4 cellular contexts compared by ENCODE assay signal in the genomic region with DNA sequence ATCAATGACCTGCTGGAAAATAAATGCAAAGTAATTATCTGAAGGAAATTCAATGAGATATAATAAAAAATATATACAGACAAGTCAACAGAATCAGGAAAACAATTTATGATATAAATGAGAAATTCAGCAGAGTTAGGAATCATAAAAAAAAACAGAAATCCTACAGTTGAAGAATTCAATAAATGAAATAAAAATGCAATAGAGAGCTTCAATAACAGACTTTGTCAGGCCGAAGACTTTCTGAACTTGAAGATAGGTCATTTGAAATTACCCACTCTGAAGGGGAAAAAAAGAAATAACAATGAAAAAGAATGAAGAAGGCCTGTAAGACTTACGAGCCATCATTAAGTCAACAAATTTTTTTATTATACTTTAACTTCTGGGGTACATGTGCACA.
TF ChIP-seq lines count a peak whose summit lies in the region.

No MANE protein-coding gene starts in this region.

TF ChIP-seq in HepG2, 621 proteins besides CTCF, POLR2A, EP300 and RAD21:
- TF ChIP-seq SMAD9 (CRISPR knock-in tag; IDR thresholded peaks at IDR 0.05): no peak
- no peak for TF ChIP-seq MTF1 (CRISPR knock-in tag; IDR thresholded peaks at IDR 0.05)
- TF ChIP-seq ZNF563 (CRISPR knock-in tag; IDR thresholded peaks at IDR 0.05): no peak
- TF ChIP-seq PHF5A (CRISPR knock-in tag; IDR thresholded peaks at IDR 0.05; ENCODE audit: low read depth, unreplicated experiment): no peak
- TF ChIP-seq ZNF160 (CRISPR knock-in tag; IDR thresholded peaks at IDR 0.05): peak; percentile 83; the same call in 1 of the 2 replicates

TF ChIP-seq in HEK293, 187 proteins besides CTCF, POLR2A, EP300 and RAD21:
- no peak for TF ChIP-seq ZNF174 (tag by site-specific recombination; IDR thresholded peaks at IDR 0.05)
- TF ChIP-seq ZNF792 (tag by site-specific recombination; IDR thresholded peaks at IDR 0.05): no peak
- no peak for TF ChIP-seq HOXC10 (CRISPR knock-in tag; IDR thresholded peaks at IDR 0.05)
- TF ChIP-seq ZNF626 (tag by site-specific recombination; IDR thresholded peaks at IDR 0.05): no peak
- TF ChIP-seq SETDB1 (IDR thresholded peaks at IDR 0.05; ENCODE audit: insufficient read length, low read length): peak; percentile 46
- TF ChIP-seq, protein P1, sequence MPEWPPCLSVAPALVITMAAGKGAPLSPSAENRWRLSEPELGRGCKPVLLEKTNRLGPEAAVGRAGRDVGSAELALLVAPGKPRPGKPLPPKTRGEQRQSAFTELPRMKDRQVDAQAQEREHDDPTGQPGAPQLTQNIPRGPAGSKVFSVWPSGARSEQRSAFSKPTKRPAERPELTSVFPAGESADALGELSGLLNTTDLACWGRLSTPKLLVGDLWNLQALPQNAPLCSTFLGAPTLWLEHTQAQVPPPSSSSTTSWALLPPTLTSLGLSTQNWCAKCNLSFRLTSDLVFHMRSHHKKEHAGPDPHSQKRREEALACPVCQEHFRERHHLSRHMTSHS (tag by site-specific recombination; IDR thresholded peaks at IDR 0.05): no peak
- TF ChIP-seq ZNF513 (tag by site-specific recombination; IDR thresholded peaks at IDR 0.05): no peak

TF ChIP-seq in GM12878, 131 proteins besides CTCF, POLR2A, EP300 and RAD21:
- TF ChIP-seq SP1 (IDR thresholded peaks at IDR 0.05; ENCODE audit: low read depth, low read length) (no peak), CBX5 (IDR thresholded peaks at IDR 0.05; ENCODE audit: low read depth) (0 out of 2 replicates have a peak, but pooled peaks have one; percentile 39), ATF7 (IDR thresholded peaks at IDR 0.05; ENCODE audit: low read depth) (no peak)
- TF ChIP-seq, protein P2, sequence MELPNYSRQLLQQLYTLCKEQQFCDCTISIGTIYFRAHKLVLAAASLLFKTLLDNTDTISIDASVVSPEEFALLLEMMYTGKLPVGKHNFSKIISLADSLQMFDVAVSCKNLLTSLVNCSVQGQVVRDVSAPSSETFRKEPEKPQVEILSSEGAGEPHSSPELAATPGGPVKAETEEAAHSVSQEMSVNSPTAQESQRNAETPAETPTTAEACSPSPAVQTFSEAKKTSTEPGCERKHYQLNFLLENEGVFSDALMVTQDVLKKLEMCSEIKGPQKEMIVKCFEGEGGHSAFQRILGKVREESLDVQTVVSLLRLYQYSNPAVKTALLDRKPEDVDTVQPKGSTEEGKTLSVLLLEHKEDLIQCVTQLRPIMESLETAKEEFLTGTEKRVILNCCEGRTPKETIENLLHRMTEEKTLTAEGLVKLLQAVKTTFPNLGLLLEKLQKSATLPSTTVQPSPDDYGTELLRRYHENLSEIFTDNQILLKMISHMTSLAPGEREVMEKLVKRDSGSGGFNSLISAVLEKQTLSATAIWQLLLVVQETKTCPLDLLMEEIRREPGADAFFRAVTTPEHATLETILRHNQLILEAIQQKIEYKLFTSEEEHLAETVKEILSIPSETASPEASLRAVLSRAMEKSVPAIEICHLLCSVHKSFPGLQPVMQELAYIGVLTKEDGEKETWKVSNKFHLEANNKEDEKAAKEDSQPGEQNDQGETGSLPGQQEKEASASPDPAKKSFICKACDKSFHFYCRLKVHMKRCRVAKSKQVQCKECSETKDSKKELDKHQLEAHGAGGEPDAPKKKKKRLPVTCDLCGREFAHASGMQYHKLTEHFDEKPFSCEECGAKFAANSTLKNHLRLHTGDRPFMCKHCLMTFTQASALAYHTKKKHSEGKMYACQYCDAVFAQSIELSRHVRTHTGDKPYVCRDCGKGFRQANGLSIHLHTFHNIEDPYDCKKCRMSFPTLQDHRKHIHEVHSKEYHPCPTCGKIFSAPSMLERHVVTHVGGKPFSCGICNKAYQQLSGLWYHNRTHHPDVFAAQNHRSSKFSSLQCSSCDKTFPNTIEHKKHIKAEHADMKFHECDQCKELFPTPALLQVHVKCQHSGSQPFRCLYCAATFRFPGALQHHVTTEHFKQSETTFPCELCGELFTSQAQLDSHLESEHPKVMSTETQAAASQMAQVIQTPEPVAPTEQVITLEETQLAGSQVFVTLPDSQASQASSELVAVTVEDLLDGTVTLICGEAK (IDR thresholded peaks at IDR 0.05; ENCODE audit: borderline replicate concordance): no peak
TF ChIP-seq in GM12878: peak in this region for 1.

TF ChIP-seq in K562, 482 proteins besides CTCF, POLR2A, EP300 and RAD21:
- no peak for TF ChIP-seq CEBPB (tag; IDR thresholded peaks at IDR 0.05)
- no peak for TF ChIP-seq BACH1 (tag; IDR thresholded peaks at IDR 0.05)
- TF ChIP-seq CBX3 (IDR thresholded peaks at IDR 0.05; ENCODE audit: borderline replicate concordance in 1 of 2, low read length in 2 of 2): 0 out of 3 replicates have a peak, but pooled peaks of 1 of the 2 experiments have one; percentile 42
- TF ChIP-seq ZNF384 (IDR thresholded peaks at IDR 0.05; ENCODE audit: low read depth, low read length): 0 out of 2 replicates have a peak, but pooled peaks have one; percentile 40
- TF ChIP-seq CUX1 (CRISPR knock-in tag; IDR thresholded peaks at IDR 0.05): no peak
- peak; percentile 87 for TF ChIP-seq TRIM28 (IDR thresholded peaks at IDR 0.05)
